In the genomic region with DNA sequence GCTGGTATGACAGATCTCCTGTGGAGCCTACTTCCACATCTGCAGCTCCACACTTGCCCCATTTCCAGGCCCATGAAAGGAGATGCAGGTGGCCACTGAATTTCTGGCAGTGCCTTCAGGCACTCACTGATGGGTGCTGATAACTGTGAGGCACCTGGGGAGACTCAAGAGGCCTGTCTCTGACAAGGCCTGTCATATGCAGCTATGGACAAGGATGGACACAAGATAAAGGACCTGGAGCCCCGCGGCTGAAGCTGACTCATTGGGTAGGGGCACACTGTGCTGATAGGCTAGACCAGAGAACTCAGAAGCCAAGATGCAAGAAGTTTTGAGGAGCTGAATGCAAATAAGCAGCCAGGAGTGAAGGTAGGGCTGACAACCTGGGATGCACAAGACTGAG, we compare ENCODE assay signal across 2 cellular contexts.
TF ChIP-seq lines count a peak whose summit lies in the region.

No MANE protein-coding gene starts in this region.

TF ChIP-seq in HEK293, 187 proteins besides CTCF, POLR2A, EP300 and RAD21 (continued from another document):
- no peak for TF ChIP-seq ZNF280D (tag by site-specific recombination; IDR thresholded peaks at IDR 0.05)
- TF ChIP-seq, protein P1, sequence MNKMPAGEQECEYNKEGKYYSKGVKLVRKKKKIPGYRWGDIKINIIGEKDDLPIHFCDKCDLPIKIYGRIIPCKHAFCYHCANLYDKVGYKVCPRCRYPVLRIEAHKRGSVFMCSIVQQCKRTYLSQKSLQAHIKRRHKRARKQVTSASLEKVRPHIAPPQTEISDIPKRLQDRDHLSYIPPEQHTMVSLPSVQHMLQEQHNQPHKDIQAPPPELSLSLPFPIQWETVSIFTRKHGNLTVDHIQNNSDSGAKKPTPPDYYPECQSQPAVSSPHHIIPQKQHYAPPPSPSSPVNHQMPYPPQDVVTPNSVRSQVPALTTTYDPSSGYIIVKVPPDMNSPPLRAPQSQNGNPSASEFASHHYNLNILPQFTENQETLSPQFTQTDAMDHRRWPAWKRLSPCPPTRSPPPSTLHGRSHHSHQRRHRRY (tag by site-specific recombination; IDR thresholded peaks at IDR 0.05), result no peak
- TF ChIP-seq MEIS1 (CRISPR knock-in tag; IDR thresholded peaks at IDR 0.05; ENCODE audit: borderline replicate concordance), result no peak
- TF ChIP-seq ZNF747 (tag by site-specific recombination; IDR thresholded peaks at IDR 0.05), result no peak
- 0 out of 2 replicates have a peak, but pooled peaks have one; percentile 38 for TF ChIP-seq ZIC2 (tag by site-specific recombination; IDR thresholded peaks at IDR 0.05)

TF ChIP-seq in K562, 482 proteins besides CTCF, POLR2A, EP300 and RAD21 (continued from another document):
- peak; percentile 86 for TF ChIP-seq CBFA2T2 (conservative IDR thresholded peaks at IDR 0.05)
- TF ChIP-seq NFIC (IDR thresholded peaks at IDR 0.05), result peak; percentile 41; the same call in 1 of the 2 replicates
